14 cellular contexts compared by ENCODE assay signal in the genomic region with DNA sequence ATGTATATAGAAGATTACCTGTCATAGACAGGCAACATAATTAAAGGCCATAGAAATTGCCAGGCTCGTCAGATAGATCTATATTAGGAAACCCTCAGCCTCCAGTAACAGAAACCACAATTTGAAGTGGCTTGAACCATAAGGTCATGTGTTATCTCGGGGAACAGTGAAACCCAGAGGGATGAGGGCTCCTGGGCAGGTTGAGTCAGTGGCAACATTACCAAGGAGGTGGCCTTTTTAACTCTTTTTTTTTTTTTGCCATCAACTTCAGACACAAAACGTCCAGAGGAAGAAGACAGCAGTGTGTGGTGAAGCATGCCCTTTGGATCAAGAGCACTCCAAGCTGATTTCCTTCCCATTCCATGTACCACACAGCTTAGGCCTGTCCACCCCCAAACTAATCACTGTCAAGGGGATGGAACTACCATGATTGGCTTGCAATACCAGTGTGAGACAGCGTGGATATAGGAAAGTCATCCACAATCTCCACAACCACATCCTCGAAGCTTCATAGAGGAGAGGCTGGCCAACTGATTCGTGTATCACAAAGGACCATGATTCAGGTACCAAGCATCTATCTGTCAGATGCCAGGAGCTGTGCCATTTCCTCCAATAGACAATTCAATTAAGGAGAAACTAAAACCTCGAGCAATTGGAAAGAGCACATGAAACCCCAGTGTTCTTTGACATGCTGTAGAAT. TPM values are rescaled to one million over a fixed set of nuclear protein-coding genes. Genes with fewer than 3 reads are reported as not detected.
DNase-seq lines count a peak whose midpoint lies in the region; ATAC-seq and TF ChIP-seq lines count a peak whose summit lies in the region.
"Had no signal": no experiment of that assay in that cellular context is flagged by ENCODE, and none has a peak within 500 bp of the region (broad histone marks: within the 10 kb centered on the region; RNA-seq: fewer than 3 reads in every experiment).

No MANE protein-coding gene starts in this region.

- H3K9me3 ChIP-seq in MM.1S (replicated peaks; ENCODE audit: insufficient read depth, low read length) (no peaks in the 10 kb centered on the region), neural progenitor cell (ENCODE audit: low read depth) (no peaks in the 10 kb centered on the region)
- H3K9me3 ChIP-seq: ascending aorta, thoracic aorta had no signal

- H3K79me2 ChIP-seq in MM.1S (ENCODE audit: low read length), result no peaks in the 10 kb centered on the region
- peaks cover 19% of the 10 kb centered on the region for H3K79me2 ChIP-seq in neural progenitor cell (ENCODE audit: low read depth)

- peak overlapping the region; percentile 49; the same call in 1 of the 2 replicates for H2AFZ ChIP-seq in MM.1S (ENCODE audit: low read length)
- no peak overlapping the region for H2AFZ ChIP-seq in neural progenitor cell (replicated peaks)

- no peak for TF ChIP-seq CTCF in MM.1S (IDR thresholded peaks at IDR 0.05; ENCODE audit: low read length)
- no peak for TF ChIP-seq CTCF in neural progenitor cell (IDR thresholded peaks at IDR 0.05)
- TF ChIP-seq CTCF in GM13977 (IDR thresholded peaks at IDR 0.05; ENCODE audit: extremely low read depth, insufficient read depth, missing control alignments), result no peak

- H3K27ac ChIP-seq in MM.1S (ENCODE audit: low read length) (peak overlapping the region; percentile 19; the same call in 1 of the 2 replicates), neural progenitor cell (no peak overlapping the region)

- no peak overlapping the region for H3K4me3 ChIP-seq in MM.1S (ENCODE audit: low read length)
- H3K4me3 ChIP-seq in neural progenitor cell, result no peak overlapping the region

- H3K27me3 ChIP-seq in MM.1S (replicated peaks; ENCODE audit: insufficient read depth, low read length) (no peaks in the 10 kb centered on the region), neural progenitor cell (peaks cover 25% of the 10 kb centered on the region)
- H3K27me3 ChIP-seq: ascending aorta had no signal

- H3K36me3 ChIP-seq in MM.1S (replicated peaks; ENCODE audit: insufficient read depth, low read length) (no peaks in the 10 kb centered on the region), neural progenitor cell (no peaks in the 10 kb centered on the region)
- H3K36me3 ChIP-seq: thoracic aorta had no signal

- no peaks in the 10 kb centered on the region for H3K36me3 Mint-ChIP-seq in T-helper 2 cell treated with Interferon-gamma antibody and Interleukin-4, amounts not matched to agents 5 μg/mL and 100 μg/mL, for 36 hours (ENCODE audit: low read depth)
- H3K36me3 Mint-ChIP-seq in neural progenitor cell, result peaks cover 7% of the 10 kb centered on the region

- H3K27me3 Mint-ChIP-seq in T-helper 2 cell treated with Interferon-gamma antibody and Interleukin-4, amounts not matched to agents 5 μg/mL and 100 μg/mL, for 36 hours (ENCODE audit: low read depth), result peaks cover 56% of the 10 kb centered on the region
- H3K27me3 Mint-ChIP-seq in neural progenitor cell (ENCODE audit: insufficient read depth, low read depth), result peaks cover 19% of the 10 kb centered on the region

- ATAC-seq in HG03342 (IDR thresholded peaks at IDR 0.05; ENCODE audit: unreplicated experiment), result no peak
- ATAC-seq: activated CD4-positive, CD25-positive, alpha-beta regulatory T cell treated with anti-CD3 and anti-CD28 coated beads, Interleukin-2, amount 50 U/mL, for 24 hours had no signal

- H3F3A ChIP-seq in MM.1S (ENCODE audit: insufficient read depth, low read length) (peaks cover 11% of the 10 kb centered on the region), neural progenitor cell (ENCODE audit: low read depth) (peaks cover 13% of the 10 kb centered on the region)

- H3K9me2 ChIP-seq in MM.1S (replicated peaks; ENCODE audit: insufficient read depth, low read length), result no peaks in the 10 kb centered on the region

- no peaks in the 10 kb centered on the region for H4K20me1 ChIP-seq in MM.1S (ENCODE audit: insufficient read depth, low read length)
- peaks cover 3% of the 10 kb centered on the region for H4K20me1 ChIP-seq in neural progenitor cell (ENCODE audit: low read depth)

- H3K4me1 Mint-ChIP-seq in T-helper 2 cell treated with Interferon-gamma antibody and Interleukin-4, amounts not matched to agents 5 μg/mL and 100 μg/mL, for 36 hours (ENCODE audit: low read depth), result peaks cover 14% of the 10 kb centered on the region
- H3K4me1 Mint-ChIP-seq in neural progenitor cell, result peaks cover 17% of the 10 kb centered on the region

- peak overlapping the region; percentile 57 for H3K4me2 ChIP-seq in MM.1S (ENCODE audit: low read depth, low read length)
- no peak overlapping the region for H3K4me2 ChIP-seq in neural progenitor cell

- H3K4me3 Mint-ChIP-seq in T-helper 2 cell treated with Interferon-gamma antibody and Interleukin-4, amounts not matched to agents 5 μg/mL and 100 μg/mL, for 36 hours, result peak overlapping the region; percentile 71
- peak overlapping the region; percentile 94 for H3K4me3 Mint-ChIP-seq in neural progenitor cell

- no peak overlapping the region for H3K9ac ChIP-seq in MM.1S (ENCODE audit: low read length)
- H3K9ac ChIP-seq in neural progenitor cell, result no peak overlapping the region

- DNase-seq in T-helper 2 cell treated with Interferon-gamma antibody and Interleukin-4, amounts not matched to agents 5 μg/mL and 100 μg/mL, for 36 hours (ENCODE audit: low spot score), result peak; percentile 49
- DNase-seq in T-helper 2 cell (no peak), MM.1S (peak; percentile 79), amniotic epithelial cell (ENCODE audit: low read depth) (peak; percentile 29), neural progenitor cell (ENCODE audit: low spot score) (no peak), GM13977 (ENCODE audit: low spot score) (no peak), NCI-H2227 (lab: John Stamatoyannopoulos, UW; ENCODE audit: unreplicated experiment) (no peak)
- DNase-seq: GDM1; stimulated activated CD4-positive, alpha-beta T cell treated with anti-CD3 and anti-CD28 coated beads, Interleukin-4, amount 100 ng/mL, for 24 hours had no signal

- H3K27ac Mint-ChIP-seq in T-helper 2 cell treated with Interferon-gamma antibody and Interleukin-4, amounts not matched to agents 5 μg/mL and 100 μg/mL, for 36 hours, result no peak overlapping the region
- H3K27ac Mint-ChIP-seq in neural progenitor cell, result no peak overlapping the region

- H3K4me1 ChIP-seq in MM.1S (ENCODE audit: low read length), result peaks cover 13% of the 10 kb centered on the region
- peaks cover 3% of the 10 kb centered on the region for H3K4me1 ChIP-seq in neural progenitor cell

- H3K9me3 Mint-ChIP-seq in T-helper 2 cell treated with Interferon-gamma antibody and Interleukin-4, amounts not matched to agents 5 μg/mL and 100 μg/mL, for 36 hours, result no peaks in the 10 kb centered on the region
- H3K9me3 Mint-ChIP-seq in neural progenitor cell, result no peaks in the 10 kb centered on the region

- in situ Hi-C loops in GM13977 (cut with MboI; ENCODE audit: low pct_unique_long_range_greater_than_20kb, low sequenced_read_pairs, unreplicated experiment), result no loop called here

RNA-seq across cellular contexts. Expression of gene KIF7, which starts 1.0 kb away (rescaled TPM):
- total RNA-seq in neural progenitor cell (ENCODE audit: low replicate concordance), result 4.3 and 15.7 TPM in 2 replicates

RNA-seq across cellular contexts. Expression of gene PLIN1, which starts 22.9 kb away (rescaled TPM):
- 0.07 and 0.15 TPM in 2 replicates for total RNA-seq in neural progenitor cell (ENCODE audit: low replicate concordance)

RNA-seq across cellular contexts. Expression of gene PEX11A, which starts 34.3 kb away (rescaled TPM):
- total RNA-seq in neural progenitor cell (ENCODE audit: low replicate concordance), result 4.5 and 5.2 TPM in 2 replicates

RNA-seq across cellular contexts. Expression of gene WDR93, which starts 34.3 kb away (rescaled TPM):
- total RNA-seq in neural progenitor cell (ENCODE audit: low replicate concordance), result 0.51 and 0.62 TPM in 2 replicates
- total RNA-seq: ascending aorta, epithelial cell of proximal tubule, thoracic aorta had no signal

Comparison
In these comparisons a context has a peak if more than half of its experiments do, and no peak if none do; other contexts are left out.
1. DNase-seq: peak in T-helper 2 cell treated with Interferon-gamma antibody and Interleukin-4, amounts not matched to agents 5 μg/mL and 100 μg/mL, for 36 hours (single experiment), MM.1S (single experiment) and amniotic epithelial cell (single experiment); none in T-helper 2 cell (0 of 5), neural progenitor cell (single experiment), GM13977 (single experiment) and NCI-H2227 (single experiment).